1 cellular context compared by ENCODE assay signal in the genomic region with DNA sequence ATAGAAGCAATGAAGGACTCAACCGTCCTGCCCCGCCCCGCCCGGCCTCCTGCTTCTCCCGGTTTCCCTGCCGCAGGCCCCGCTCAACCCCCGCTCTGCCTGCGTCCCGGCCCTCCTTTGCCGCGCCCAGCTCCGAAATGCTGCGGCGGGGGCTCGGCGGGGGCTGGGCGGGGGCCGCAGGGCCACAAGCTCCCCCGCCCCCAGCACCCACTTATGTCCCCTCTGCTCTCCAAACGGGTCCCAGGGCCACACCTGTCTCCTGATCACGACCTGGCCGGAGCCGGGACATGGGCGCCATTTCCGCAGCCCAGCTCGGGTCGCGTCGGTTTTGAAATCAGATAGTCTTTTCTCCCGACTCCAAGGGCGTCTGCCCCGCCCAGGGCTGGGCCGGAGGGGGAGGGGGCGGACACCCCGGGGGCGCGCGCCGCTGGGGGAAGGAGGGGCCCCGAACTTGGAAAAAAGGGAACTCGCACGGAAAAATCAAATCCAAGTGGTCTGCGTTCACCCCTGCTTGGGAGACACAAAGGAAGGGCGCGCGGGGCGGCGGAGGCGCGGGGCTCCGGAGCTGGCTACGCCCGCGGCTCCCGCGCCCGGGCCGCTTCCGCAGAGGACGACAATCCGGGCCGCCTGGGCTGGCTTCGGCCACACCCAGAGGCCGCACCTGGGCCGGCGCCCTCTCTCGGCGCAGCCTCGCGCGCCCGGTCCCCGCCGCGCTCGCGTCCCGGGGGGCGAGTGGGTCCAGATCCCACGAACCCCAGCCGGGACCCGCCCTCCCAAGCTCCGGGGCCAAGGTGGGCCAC.
A peak's percentile ranks its signal among the peaks of the same experiment; 100 is the strongest.
TF ChIP-seq lines count a peak whose summit lies in the region.

No MANE protein-coding gene starts in this region.

TF ChIP-seq in K562, 482 proteins besides CTCF, POLR2A, EP300 and RAD21 (continued from another document and continues in another):
- TF ChIP-seq POU5F1 (IDR thresholded peaks at IDR 0.05; ENCODE audit: borderline replicate concordance, low read depth, low read length, partially characterized antibody) (no peak), GATAD2B (IDR thresholded peaks at IDR 0.05; ENCODE audit: borderline replicate concordance) (0 out of 2 replicates have a peak, but pooled peaks have one; percentile 67), NR4A1 (CRISPR knock-in tag; IDR thresholded peaks at IDR 0.05) (no peak), NR4A1 (tag; IDR thresholded peaks at IDR 0.05) (no peak), ESRRA (IDR thresholded peaks at IDR 0.05; ENCODE audit: borderline replicate concordance, low read depth) (peak; percentile 19; the same call in 1 of the 2 replicates), ZBTB5 (IDR thresholded peaks at IDR 0.05) (no peak), TCF7 (IDR thresholded peaks at IDR 0.05; ENCODE audit: borderline replicate concordance) (no peak), ZNF77 (CRISPR knock-in tag; IDR thresholded peaks at IDR 0.05) (no peak), LCOR (CRISPR knock-in tag; IDR thresholded peaks at IDR 0.05) (no peak), LARP7 (IDR thresholded peaks at IDR 0.05) (no peak), SRF (CRISPR knock-in tag; IDR thresholded peaks at IDR 0.05) (no peak), ZNF12 (CRISPR knock-in tag; IDR thresholded peaks at IDR 0.05) (no peak), ZFP30 (CRISPR knock-in tag; IDR thresholded peaks at IDR 0.05; ENCODE audit: borderline replicate concordance) (no peak), PHTF2 (CRISPR knock-in tag; IDR thresholded peaks at IDR 0.05) (no peak), ZNF696 (CRISPR knock-in tag; conservative IDR thresholded peaks at IDR 0.05) (no peak), FOXJ3 (CRISPR knock-in tag; IDR thresholded peaks at IDR 0.05) (no peak), KLF1 (tag; IDR thresholded peaks at IDR 0.05) (no peak), ZNF232 (CRISPR knock-in tag; IDR thresholded peaks at IDR 0.05) (no peak), DEAF1 (CRISPR knock-in tag; IDR thresholded peaks at IDR 0.05) (no peak), SPI1 (IDR thresholded peaks at IDR 0.05; ENCODE audit: borderline replicate concordance, low read depth, low read length) (peak; percentile 44; the same call in 1 of the 2 replicates), COPS2 (conservative IDR thresholded peaks at IDR 0.05) (no peak), RBBP5 (IDR thresholded peaks at IDR 0.05; ENCODE audit: borderline replicate concordance, insufficient read depth, low read length, poor library complexity, severe bottlenecking) (no peak), RBM15 (IDR thresholded peaks at IDR 0.05; ENCODE audit: insufficient read depth, low read length) (no peak), ZNF316 (IDR thresholded peaks at IDR 0.05) (no peak), DNMT1 (IDR thresholded peaks at IDR 0.05) (no peak), SOX6 (IDR thresholded peaks at IDR 0.05) (no peak), MBD2 (IDR thresholded peaks at IDR 0.05; ENCODE audit: borderline replicate concordance, low read depth) (peak; percentile 37; the same call in 1 of the 2 replicates), GATAD2A (IDR thresholded peaks at IDR 0.05) (no peak), SMAD3 (CRISPR knock-in tag; conservative IDR thresholded peaks at IDR 0.05) (no peak), ZNF41 (CRISPR knock-in tag; conservative IDR thresholded peaks at IDR 0.05) (no peak), HEY1 (CRISPR knock-in tag; IDR thresholded peaks at IDR 0.05; ENCODE audit: borderline replicate concordance) (no peak), SLC30A9 (CRISPR knock-in tag; IDR thresholded peaks at IDR 0.05) (no peak), TBP (optimal IDR thresholded peaks at IDR 0.05; ENCODE audit: low read depth, low read length) (peak; percentile 77), ZNF175 (CRISPR knock-in tag; IDR thresholded peaks at IDR 0.05; ENCODE audit: low read depth) (no peak), ZNF408 (CRISPR knock-in tag; IDR thresholded peaks at IDR 0.05; ENCODE audit: low read depth) (no peak), TAF9B (IDR thresholded peaks at IDR 0.05; ENCODE audit: partially characterized antibody) (peak; percentile 58), CCNT2 (IDR thresholded peaks at IDR 0.05; ENCODE audit: borderline replicate concordance, extremely low read depth, insufficient read length, low read depth, low read length) (peak; percentile 50), NR1H2 (CRISPR knock-in tag; IDR thresholded peaks at IDR 0.05) (no peak), BACH1 (tag; IDR thresholded peaks at IDR 0.05) (no peak), POLR2B (IDR thresholded peaks at IDR 0.05; ENCODE audit: low read depth, partially characterized antibody) (peak; percentile 49), ZC3H11A (IDR thresholded peaks at IDR 0.05; ENCODE audit: low read depth, low read length) (no peak), EP400 (IDR thresholded peaks at IDR 0.05) (0 out of 2 replicates have a peak, but pooled peaks have one; percentile 34), THAP12 (CRISPR knock-in tag; IDR thresholded peaks at IDR 0.05) (no peak), ZNF586 (CRISPR knock-in tag; conservative IDR thresholded peaks at IDR 0.05) (no peak), CREM (IDR thresholded peaks at IDR 0.05; ENCODE audit: low read depth) (peak; percentile 28), BRCA1 (IDR thresholded peaks at IDR 0.05) (no peak), BRCA1 (CRISPR knock-in tag; IDR thresholded peaks at IDR 0.05) (no peak), UBTF (IDR thresholded peaks at IDR 0.05; ENCODE audit: borderline replicate concordance in 1 of 2, low read depth in 2 of 2, low read length in 2 of 2) (no peak; a peak in 1 of 4 replicates)
- TF ChIP-seq, protein P1, sequence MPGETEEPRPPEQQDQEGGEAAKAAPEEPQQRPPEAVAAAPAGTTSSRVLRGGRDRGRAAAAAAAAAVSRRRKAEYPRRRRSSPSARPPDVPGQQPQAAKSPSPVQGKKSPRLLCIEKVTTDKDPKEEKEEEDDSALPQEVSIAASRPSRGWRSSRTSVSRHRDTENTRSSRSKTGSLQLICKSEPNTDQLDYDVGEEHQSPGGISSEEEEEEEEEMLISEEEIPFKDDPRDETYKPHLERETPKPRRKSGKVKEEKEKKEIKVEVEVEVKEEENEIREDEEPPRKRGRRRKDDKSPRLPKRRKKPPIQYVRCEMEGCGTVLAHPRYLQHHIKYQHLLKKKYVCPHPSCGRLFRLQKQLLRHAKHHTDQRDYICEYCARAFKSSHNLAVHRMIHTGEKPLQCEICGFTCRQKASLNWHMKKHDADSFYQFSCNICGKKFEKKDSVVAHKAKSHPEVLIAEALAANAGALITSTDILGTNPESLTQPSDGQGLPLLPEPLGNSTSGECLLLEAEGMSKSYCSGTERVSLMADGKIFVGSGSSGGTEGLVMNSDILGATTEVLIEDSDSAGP (CRISPR knock-in tag; IDR thresholded peaks at IDR 0.05), result no peak
- TF ChIP-seq, protein P2, sequence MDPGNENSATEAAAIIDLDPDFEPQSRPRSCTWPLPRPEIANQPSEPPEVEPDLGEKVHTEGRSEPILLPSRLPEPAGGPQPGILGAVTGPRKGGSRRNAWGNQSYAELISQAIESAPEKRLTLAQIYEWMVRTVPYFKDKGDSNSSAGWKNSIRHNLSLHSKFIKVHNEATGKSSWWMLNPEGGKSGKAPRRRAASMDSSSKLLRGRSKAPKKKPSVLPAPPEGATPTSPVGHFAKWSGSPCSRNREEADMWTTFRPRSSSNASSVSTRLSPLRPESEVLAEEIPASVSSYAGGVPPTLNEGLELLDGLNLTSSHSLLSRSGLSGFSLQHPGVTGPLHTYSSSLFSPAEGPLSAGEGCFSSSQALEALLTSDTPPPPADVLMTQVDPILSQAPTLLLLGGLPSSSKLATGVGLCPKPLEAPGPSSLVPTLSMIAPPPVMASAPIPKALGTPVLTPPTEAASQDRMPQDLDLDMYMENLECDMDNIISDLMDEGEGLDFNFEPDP (CRISPR knock-in tag; IDR thresholded peaks at IDR 0.05), result no peak
- TF ChIP-seq, protein P3, sequence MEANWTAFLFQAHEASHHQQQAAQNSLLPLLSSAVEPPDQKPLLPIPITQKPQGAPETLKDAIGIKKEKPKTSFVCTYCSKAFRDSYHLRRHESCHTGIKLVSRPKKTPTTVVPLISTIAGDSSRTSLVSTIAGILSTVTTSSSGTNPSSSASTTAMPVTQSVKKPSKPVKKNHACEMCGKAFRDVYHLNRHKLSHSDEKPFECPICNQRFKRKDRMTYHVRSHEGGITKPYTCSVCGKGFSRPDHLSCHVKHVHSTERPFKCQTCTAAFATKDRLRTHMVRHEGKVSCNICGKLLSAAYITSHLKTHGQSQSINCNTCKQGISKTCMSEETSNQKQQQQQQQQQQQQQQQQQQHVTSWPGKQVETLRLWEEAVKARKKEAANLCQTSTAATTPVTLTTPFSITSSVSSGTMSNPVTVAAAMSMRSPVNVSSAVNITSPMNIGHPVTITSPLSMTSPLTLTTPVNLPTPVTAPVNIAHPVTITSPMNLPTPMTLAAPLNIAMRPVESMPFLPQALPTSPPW (CRISPR knock-in tag; IDR thresholded peaks at IDR 0.05), result peak; percentile 86
- TF ChIP-seq, protein P4, sequence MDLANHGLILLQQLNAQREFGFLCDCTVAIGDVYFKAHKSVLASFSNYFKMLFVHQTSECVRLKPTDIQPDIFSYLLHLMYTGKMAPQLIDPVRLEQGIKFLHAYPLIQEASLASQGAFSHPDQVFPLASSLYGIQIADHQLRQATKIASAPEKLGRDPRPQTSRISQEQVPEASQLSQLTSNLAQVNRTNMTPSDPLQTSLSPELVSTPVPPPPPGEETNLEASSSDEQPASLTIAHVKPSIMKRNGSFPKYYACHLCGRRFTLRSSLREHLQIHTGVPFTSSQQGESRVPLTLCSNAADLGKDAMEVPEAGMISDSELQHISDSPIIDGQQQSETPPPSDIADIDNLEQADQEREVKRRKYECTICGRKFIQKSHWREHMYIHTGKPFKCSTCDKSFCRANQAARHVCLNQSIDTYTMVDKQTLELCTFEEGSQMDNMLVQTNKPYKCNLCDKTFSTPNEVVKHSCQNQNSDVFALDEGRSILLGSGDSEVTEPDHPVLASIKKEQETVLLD (IDR thresholded peaks at IDR 0.05), result no peak
